In genomic region chr7:98251844-98252639, GRCh38 we compare ENCODE assay signal across 1 cellular context.
TF ChIP-seq lines count a peak whose summit lies in the region.

Gene TECPR1, minus strand, starts transcription at chr7:98252232. Its CDS starts 6,086 bp downstream, at chr7:98246146.

TF ChIP-seq in K562, 482 proteins besides CTCF, POLR2A, EP300 and RAD21 (continued from another document and continues in another):
- TF ChIP-seq ZNF197 (CRISPR knock-in tag; IDR thresholded peaks at IDR 0.05; ENCODE audit: low read depth) (no peak), MYNN (IDR thresholded peaks at IDR 0.05) (no peak), MYNN (CRISPR knock-in tag; IDR thresholded peaks at IDR 0.05) (no peak), HDAC8 (tag; IDR thresholded peaks at IDR 0.05) (no peak), SOX6 (IDR thresholded peaks at IDR 0.05) (no peak), POU5F1 (IDR thresholded peaks at IDR 0.05; ENCODE audit: borderline replicate concordance, low read depth, low read length, partially characterized antibody) (no peak), MAFG (tag; conservative IDR thresholded peaks at IDR 0.05) (no peak), NONO (IDR thresholded peaks at IDR 0.05; ENCODE audit: low read depth in 2 of 2, low read length in 1 of 2) (no peak), ZNF253 (CRISPR knock-in tag; conservative IDR thresholded peaks at IDR 0.05) (no peak), KAT7 (CRISPR knock-in tag; IDR thresholded peaks at IDR 0.05; ENCODE audit: borderline replicate concordance) (no peak), PRDM10 (IDR thresholded peaks at IDR 0.05; ENCODE audit: partially characterized antibody) (no peak), HINFP (tag; conservative IDR thresholded peaks at IDR 0.05; ENCODE audit: low read depth) (no peak), ILK (tag; IDR thresholded peaks at IDR 0.05; ENCODE audit: borderline replicate concordance, low read depth) (no peak), RAD51 (IDR thresholded peaks at IDR 0.05; ENCODE audit: borderline replicate concordance, low read depth) (no peak), LEF1 (IDR thresholded peaks at IDR 0.05) (no peak), FIP1L1 (IDR thresholded peaks at IDR 0.05; ENCODE audit: low read depth, low read length, poor library complexity, severe bottlenecking) (no peak), CTBP1 (IDR thresholded peaks at IDR 0.05; ENCODE audit: borderline replicate concordance) (peak; percentile 72; the same call in 1 of the 2 replicates), TRIM24 (IDR thresholded peaks at IDR 0.05) (no peak), CCNT2 (IDR thresholded peaks at IDR 0.05; ENCODE audit: borderline replicate concordance, extremely low read depth, insufficient read length, low read depth, low read length) (peak; percentile 62), ETS1 (conservative IDR thresholded peaks at IDR 0.05; ENCODE audit: control insufficient read depth, low read depth, low read length) (no peak; the same call in 1 of the 2 replicates), KDM5B (IDR thresholded peaks at IDR 0.05; ENCODE audit: insufficient replicate concordance, low read depth, low read length) (peak; percentile 47), CREB1 (IDR thresholded peaks at IDR 0.05) (peak; percentile 79), CREB1 (CRISPR knock-in tag; IDR thresholded peaks at IDR 0.05) (peak; percentile 87), CEBPG (CRISPR knock-in tag; IDR thresholded peaks at IDR 0.05) (no peak), CEBPG (tag; conservative IDR thresholded peaks at IDR 0.05 in 1 of 2, IDR thresholded peaks at IDR 0.05 in 1 of 2) (no peak), EZH2 (IDR thresholded peaks at IDR 0.05; ENCODE audit: borderline replicate concordance, low read depth, low read length) (no peak), ZBTB26 (CRISPR knock-in tag; IDR thresholded peaks at IDR 0.05) (no peak)
- TF ChIP-seq, protein P1, sequence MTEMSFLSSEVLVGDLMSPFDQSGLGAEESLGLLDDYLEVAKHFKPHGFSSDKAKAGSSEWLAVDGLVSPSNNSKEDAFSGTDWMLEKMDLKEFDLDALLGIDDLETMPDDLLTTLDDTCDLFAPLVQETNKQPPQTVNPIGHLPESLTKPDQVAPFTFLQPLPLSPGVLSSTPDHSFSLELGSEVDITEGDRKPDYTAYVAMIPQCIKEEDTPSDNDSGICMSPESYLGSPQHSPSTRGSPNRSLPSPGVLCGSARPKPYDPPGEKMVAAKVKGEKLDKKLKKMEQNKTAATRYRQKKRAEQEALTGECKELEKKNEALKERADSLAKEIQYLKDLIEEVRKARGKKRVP (CRISPR knock-in tag; IDR thresholded peaks at IDR 0.05): no peak
- TF ChIP-seq, protein P2, sequence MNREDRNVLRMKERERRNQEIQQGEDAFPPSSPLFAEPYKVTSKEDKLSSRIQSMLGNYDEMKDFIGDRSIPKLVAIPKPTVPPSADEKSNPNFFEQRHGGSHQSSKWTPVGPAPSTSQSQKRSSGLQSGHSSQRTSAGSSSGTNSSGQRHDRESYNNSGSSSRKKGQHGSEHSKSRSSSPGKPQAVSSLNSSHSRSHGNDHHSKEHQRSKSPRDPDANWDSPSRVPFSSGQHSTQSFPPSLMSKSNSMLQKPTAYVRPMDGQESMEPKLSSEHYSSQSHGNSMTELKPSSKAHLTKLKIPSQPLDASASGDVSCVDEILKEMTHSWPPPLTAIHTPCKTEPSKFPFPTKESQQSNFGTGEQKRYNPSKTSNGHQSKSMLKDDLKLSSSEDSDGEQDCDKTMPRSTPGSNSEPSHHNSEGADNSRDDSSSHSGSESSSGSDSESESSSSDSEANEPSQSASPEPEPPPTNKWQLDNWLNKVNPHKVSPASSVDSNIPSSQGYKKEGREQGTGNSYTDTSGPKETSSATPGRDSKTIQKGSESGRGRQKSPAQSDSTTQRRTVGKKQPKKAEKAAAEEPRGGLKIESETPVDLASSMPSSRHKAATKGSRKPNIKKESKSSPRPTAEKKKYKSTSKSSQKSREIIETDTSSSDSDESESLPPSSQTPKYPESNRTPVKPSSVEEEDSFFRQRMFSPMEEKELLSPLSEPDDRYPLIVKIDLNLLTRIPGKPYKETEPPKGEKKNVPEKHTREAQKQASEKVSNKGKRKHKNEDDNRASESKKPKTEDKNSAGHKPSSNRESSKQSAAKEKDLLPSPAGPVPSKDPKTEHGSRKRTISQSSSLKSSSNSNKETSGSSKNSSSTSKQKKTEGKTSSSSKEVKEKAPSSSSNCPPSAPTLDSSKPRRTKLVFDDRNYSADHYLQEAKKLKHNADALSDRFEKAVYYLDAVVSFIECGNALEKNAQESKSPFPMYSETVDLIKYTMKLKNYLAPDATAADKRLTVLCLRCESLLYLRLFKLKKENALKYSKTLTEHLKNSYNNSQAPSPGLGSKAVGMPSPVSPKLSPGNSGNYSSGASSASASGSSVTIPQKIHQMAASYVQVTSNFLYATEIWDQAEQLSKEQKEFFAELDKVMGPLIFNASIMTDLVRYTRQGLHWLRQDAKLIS (CRISPR knock-in tag; IDR thresholded peaks at IDR 0.05): no peak
- TF ChIP-seq, protein P3, sequence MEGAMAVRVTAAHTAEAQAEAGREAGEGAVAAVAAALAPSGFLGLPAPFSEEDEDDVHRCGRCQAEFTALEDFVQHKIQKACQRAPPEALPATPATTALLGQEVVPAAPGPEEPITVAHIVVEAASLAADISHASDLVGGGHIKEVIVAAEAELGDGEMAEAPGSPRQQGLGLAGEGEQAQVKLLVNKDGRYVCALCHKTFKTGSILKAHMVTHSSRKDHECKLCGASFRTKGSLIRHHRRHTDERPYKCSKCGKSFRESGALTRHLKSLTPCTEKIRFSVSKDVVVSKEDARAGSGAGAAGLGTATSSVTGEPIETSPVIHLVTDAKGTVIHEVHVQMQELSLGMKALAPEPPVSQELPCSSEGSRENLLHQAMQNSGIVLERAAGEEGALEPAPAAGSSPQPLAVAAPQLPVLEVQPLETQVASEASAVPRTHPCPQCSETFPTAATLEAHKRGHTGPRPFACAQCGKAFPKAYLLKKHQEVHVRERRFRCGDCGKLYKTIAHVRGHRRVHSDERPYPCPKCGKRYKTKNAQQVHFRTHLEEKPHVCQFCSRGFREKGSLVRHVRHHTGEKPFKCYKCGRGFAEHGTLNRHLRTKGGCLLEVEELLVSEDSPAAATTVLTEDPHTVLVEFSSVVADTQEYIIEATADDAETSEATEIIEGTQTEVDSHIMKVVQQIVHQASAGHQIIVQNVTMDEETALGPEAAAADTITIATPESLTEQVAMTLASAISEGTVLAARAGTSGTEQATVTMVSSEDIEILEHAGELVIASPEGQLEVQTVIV (CRISPR knock-in tag; IDR thresholded peaks at IDR 0.05; ENCODE audit: borderline replicate concordance): no peak
- TF ChIP-seq, protein P4, sequence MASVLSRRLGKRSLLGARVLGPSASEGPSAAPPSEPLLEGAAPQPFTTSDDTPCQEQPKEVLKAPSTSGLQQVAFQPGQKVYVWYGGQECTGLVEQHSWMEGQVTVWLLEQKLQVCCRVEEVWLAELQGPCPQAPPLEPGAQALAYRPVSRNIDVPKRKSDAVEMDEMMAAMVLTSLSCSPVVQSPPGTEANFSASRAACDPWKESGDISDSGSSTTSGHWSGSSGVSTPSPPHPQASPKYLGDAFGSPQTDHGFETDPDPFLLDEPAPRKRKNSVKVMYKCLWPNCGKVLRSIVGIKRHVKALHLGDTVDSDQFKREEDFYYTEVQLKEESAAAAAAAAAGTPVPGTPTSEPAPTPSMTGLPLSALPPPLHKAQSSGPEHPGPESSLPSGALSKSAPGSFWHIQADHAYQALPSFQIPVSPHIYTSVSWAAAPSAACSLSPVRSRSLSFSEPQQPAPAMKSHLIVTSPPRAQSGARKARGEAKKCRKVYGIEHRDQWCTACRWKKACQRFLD (CRISPR knock-in tag; IDR thresholded peaks at IDR 0.05): peak; percentile 60; the same call in 1 of the 2 replicates
